ENCODE assay signal across 9 cellular contexts in the genomic region with DNA sequence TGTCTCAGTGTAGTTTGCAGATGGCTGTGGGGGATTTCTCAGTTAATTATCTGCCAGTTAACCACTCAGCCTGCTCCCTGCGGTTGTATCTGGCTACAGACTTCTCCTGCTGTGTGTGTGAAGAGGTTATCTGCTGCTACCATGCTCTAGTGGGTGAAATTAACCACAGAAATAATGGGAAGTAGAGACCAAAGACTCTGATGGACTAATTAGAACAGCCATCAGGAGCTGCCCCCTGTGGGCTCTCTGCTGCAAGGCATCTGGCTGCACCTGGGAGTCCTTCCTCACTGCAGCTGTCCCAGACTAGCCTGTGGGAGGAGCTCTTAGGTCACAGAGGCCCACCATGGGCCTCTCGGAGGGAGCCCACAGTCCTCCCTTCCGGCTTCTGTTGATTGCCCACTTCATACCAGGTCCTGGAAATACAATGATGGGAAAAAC.
DNase-seq lines count a peak whose midpoint lies in the region; ATAC-seq and TF ChIP-seq lines count a peak whose summit lies in the region.
"Had no signal": no experiment of that assay in that cellular context is flagged by ENCODE, and none has a peak within 500 bp of the region (broad histone marks: within the 10 kb centered on the region; RNA-seq: fewer than 3 reads in every experiment).

No MANE protein-coding gene starts in this region.

- no peaks in the 10 kb centered on the region for H3K36me3 ChIP-seq in A673 (ENCODE audit: insufficient read depth, low read length, poor library complexity, severe bottlenecking)

- no peaks in the 10 kb centered on the region for H3K4me1 Mint-ChIP-seq in activated CD4-positive, alpha-beta memory T cell treated with anti-CD3 and anti-CD28 coated beads, Interleukin-2, amount 10 ng/mL, durations not matched to agents 7 days and 5 days
- H3K4me1 Mint-ChIP-seq: activated naive CD4-positive, alpha-beta T cell treated with anti-CD3 and anti-CD28 coated beads, Interleukin-2, amount 50 U/mL, for 24 hours had no signal

- no peaks in the 10 kb centered on the region for H3K36me3 Mint-ChIP-seq in activated CD4-positive, alpha-beta memory T cell treated with anti-CD3 and anti-CD28 coated beads, Interleukin-2, amount 10 ng/mL, durations not matched to agents 7 days and 5 days (ENCODE audit: low read depth)
- H3K36me3 Mint-ChIP-seq: activated naive CD4-positive, alpha-beta T cell treated with anti-CD3 and anti-CD28 coated beads, Interleukin-2, amount 50 U/mL, for 24 hours had no signal

- H3K27ac Mint-ChIP-seq in activated CD4-positive, alpha-beta memory T cell treated with anti-CD3 and anti-CD28 coated beads, Interleukin-2, amount 10 ng/mL, durations not matched to agents 7 days and 5 days: no peak overlapping the region
- H3K27ac Mint-ChIP-seq: activated naive CD4-positive, alpha-beta T cell treated with anti-CD3 and anti-CD28 coated beads, Interleukin-2, amount 50 U/mL, for 24 hours had no signal

- no peak overlapping the region for H3K4me3 ChIP-seq in A673 (ENCODE audit: low read depth, low read length, poor library complexity, severe bottlenecking)
- H3K4me3 ChIP-seq in retinal pigment epithelial cell (ENCODE audit: low read length): no peak overlapping the region

- H3K4me3 Mint-ChIP-seq in activated CD4-positive, alpha-beta memory T cell treated with anti-CD3 and anti-CD28 coated beads, Interleukin-2, amount 10 ng/mL, durations not matched to agents 7 days and 5 days: no peak overlapping the region
- H3K4me3 Mint-ChIP-seq: activated naive CD4-positive, alpha-beta T cell treated with anti-CD3 and anti-CD28 coated beads, Interleukin-2, amount 50 U/mL, for 24 hours had no signal

- no peak overlapping the region for H3K27ac ChIP-seq in A673 (ENCODE audit: low read depth, low read length, poor library complexity, severe bottlenecking)

- no peaks in the 10 kb centered on the region for H3K27me3 ChIP-seq in A673 (replicated peaks; ENCODE audit: insufficient read depth, low read depth, low read length, poor library complexity)

- CTCF ChIA-PET in A673 (lab: Charles Lee): no interaction called here
- CTCF ChIA-PET in activated CD4-positive, alpha-beta memory T cell treated with anti-CD3 and anti-CD28 coated beads, Interleukin-2, amount 10 ng/mL, durations not matched to agents 7 days and 5 days (lab: Charles Lee): no interaction called here

- ATAC-seq in GM19025 (IDR thresholded peaks at IDR 0.05; ENCODE audit: low read depth, unreplicated experiment) (peak; percentile 79), HG02973 (IDR thresholded peaks at IDR 0.05; ENCODE audit: unreplicated experiment) (no peak)

- POLR2A ChIA-PET in A673 (lab: Charles Lee; ENCODE audit: low non-redundant PET): interaction anchor here (0.6 kb wide), 1 partner anchor 8 kb away, joined by 4 read pairs; no protein-coding TSS in a partner anchor
- POLR2A ChIA-PET in activated CD4-positive, alpha-beta memory T cell treated with anti-CD3 and anti-CD28 coated beads, Interleukin-2, amount 10 ng/mL, durations not matched to agents 7 days and 5 days (lab: Charles Lee): no interaction called here

- TF ChIP-seq CTCF in A673 (conservative IDR thresholded peaks at IDR 0.05; ENCODE audit: low read depth, low read length) (peak; percentile 45), retinal pigment epithelial cell (conservative IDR thresholded peaks at IDR 0.05; ENCODE audit: low read depth, low read length) (peak; percentile 38)

- H3K9me3 Mint-ChIP-seq in activated CD4-positive, alpha-beta memory T cell treated with anti-CD3 and anti-CD28 coated beads, Interleukin-2, amount 10 ng/mL, durations not matched to agents 7 days and 5 days: no peaks in the 10 kb centered on the region
- H3K9me3 Mint-ChIP-seq: activated naive CD4-positive, alpha-beta T cell treated with anti-CD3 and anti-CD28 coated beads, Interleukin-2, amount 50 U/mL, for 24 hours had no signal

- BruUV-seq in A673 (replicated peaks; lab: Mats Ljungman, UMichigan): no TSS peak

- H3K9me3 ChIP-seq in A673 (ENCODE audit: low read depth, low read length, poor library complexity, severe bottlenecking): no peaks in the 10 kb centered on the region

- intact Hi-C loops in A673 (cut with micrococcal nuclease; ENCODE audit: unreplicated experiment): no loop called here

- peak; percentile 43 for DNase-seq in A673 (ENCODE audit: low spot score)
- DNase-seq in MV-4-11 (lab: John Stamatoyannopoulos, UW): peak; percentile 62
- peak; percentile 64 for DNase-seq in astrocyte of the hippocampus (ENCODE audit: low read depth, low spot score)
- DNase-seq in retinal pigment epithelial cell (ENCODE audit: low read depth): no peak
- DNase-seq in AG08396 (ENCODE audit: low spot score): no peak
- no peak for DNase-seq in activated CD4-positive, alpha-beta memory T cell treated with anti-CD3 and anti-CD28 coated beads, Interleukin-2, amount 10 ng/mL, durations not matched to agents 7 days and 5 days

- no peaks in the 10 kb centered on the region for H3K27me3 Mint-ChIP-seq in activated CD4-positive, alpha-beta memory T cell treated with anti-CD3 and anti-CD28 coated beads, Interleukin-2, amount 10 ng/mL, durations not matched to agents 7 days and 5 days

- no peaks in the 10 kb centered on the region for H3K4me1 ChIP-seq in A673 (ENCODE audit: insufficient read depth, low read length, poor library complexity, severe bottlenecking)

Comparison
In these comparisons a context has a peak if more than half of its experiments do, and no peak if none do; other contexts are left out.
1. DNase-seq: peak in A673 (single experiment), MV-4-11 (single experiment) and astrocyte of the hippocampus (single experiment); none in retinal pigment epithelial cell (single experiment), AG08396 (single experiment) and activated CD4-positive, alpha-beta memory T cell treated with anti-CD3 and anti-CD28 coated beads, Interleukin-2, amount 10 ng/mL, durations not matched to agents 7 days and 5 days (single experiment).